Comparison of ENCODE assay signal across 8 cellular contexts in genomic region chr6:148559848-148560433, GRCh38.
A peak's percentile ranks its signal among the peaks of the same experiment; 100 is the strongest.
DNase-seq lines count a peak whose midpoint lies in the region; ATAC-seq, FAIRE-seq and TF ChIP-seq lines count a peak whose summit lies in the region.

No MANE protein-coding gene starts in this region.

- BruUV-seq in endothelial cell of umbilical vein (replicated peaks; lab: Mats Ljungman, UMichigan) = no TSS peak

- no peak for DNase-seq in AG04449 (ENCODE audit: low read depth, low spot score)
- peak; percentile 35 for DNase-seq in NCI-H748 treated with DMSO at 0.1 percent for 48 hours (lab: John Stamatoyannopoulos, UW)
- DNase-seq in activated CD8-positive, alpha-beta memory T cell treated with anti-CD3 and anti-CD28 coated beads, Interleukin-2, amount 50 U/mL, for 4 hours = peak; percentile 71
- DNase-seq in endothelial cell of umbilical vein (ENCODE audit: low read depth, low spot score) = peak; percentile 64
- peak; percentile 72 to 80 (median 76) for DNase-seq in mucosa of descending colon
- peak; percentile 63 for DNase-seq in stimulated activated CD8-positive, alpha-beta memory T cell treated with anti-CD3 and anti-CD28 coated beads, Interleukin-4, amount 100 ng/mL, for 24 hours (ENCODE audit: low read depth)

- peak overlapping the region; percentile 84 for H2AFZ ChIP-seq in endothelial cell of umbilical vein (ENCODE audit: low read depth, low read length)

- peak; percentile 78 for FAIRE-seq in endothelial cell of umbilical vein (lab: Jason Lieb, UNC)

- ATAC-seq in GM18858 (IDR thresholded peaks at IDR 0.05; ENCODE audit: unreplicated experiment) (peak; percentile 90), HG03342 (IDR thresholded peaks at IDR 0.05; ENCODE audit: unreplicated experiment) (peak; percentile 91), mucosa of descending colon (peak; percentile 94)

- POLR2A ChIA-PET in AG04449 (lab: Yijun Ruan, JAX) = no interaction called here
- POLR2A ChIA-PET in endothelial cell of umbilical vein (lab: Charles Lee) = no interaction called here

- H3K27ac ChIP-seq in endothelial cell of umbilical vein (ENCODE audit: insufficient read depth, low read depth, low read length) = no peak overlapping the region

- H3K9ac ChIP-seq in endothelial cell of umbilical vein (replicated peaks; ENCODE audit: extremely low read depth, insufficient read depth, low read length) = no peak overlapping the region

- CTCF ChIA-PET in AG04449 (lab: Yijun Ruan, JAX) = interaction anchor here (0.6 to 10.6 kb wide), 55 partner anchors 10 to 957 kb away, joined by 3 to 105 read pairs (median 4); no protein-coding TSS in a partner anchor
- CTCF ChIA-PET in endothelial cell of umbilical vein (lab: Charles Lee) = interaction anchor here (0.6 to 2.2 kb wide), 21 partner anchors 9 to 1166 kb away, joined by 3 to 28 read pairs (median 4); no protein-coding TSS in a partner anchor

- H3K4me1 ChIP-seq in endothelial cell of umbilical vein (ENCODE audit: control insufficient read depth, extremely low read depth, insufficient read depth, low read length) (no peaks in the 10 kb centered on the region), mucosa of descending colon (ENCODE audit: low read depth) (no peaks in the 10 kb centered on the region)

- dilution Hi-C loops in endothelial cell of umbilical vein (cut with MboI; ENCODE audit: extremely low pct_ligation_motif_present, low sequenced_read_pairs) = no loop called here

- H3K4me2 ChIP-seq in endothelial cell of umbilical vein (ENCODE audit: insufficient read depth, low read length) = peak overlapping the region; percentile 64

- TF ChIP-seq CTCF in AG04449 (IDR thresholded peaks at IDR 0.05; ENCODE audit: insufficient read depth, low read length, missing control alignments) (peak; percentile 98), endothelial cell of umbilical vein (IDR thresholded peaks at IDR 0.05; ENCODE audit: extremely low read depth in 1 of 2, insufficient read depth in 1 of 2, low read depth in 1 of 2, low read length in 2 of 2) (peak; percentile 96 to 99), mucosa of descending colon (IDR thresholded peaks at IDR 0.05) (peak; percentile 98)

- no peaks in the 10 kb centered on the region for H3K9me3 ChIP-seq in endothelial cell of umbilical vein (replicated peaks; ENCODE audit: control insufficient read depth, insufficient read depth, low read length)
- H3K9me3 ChIP-seq in mucosa of descending colon = no peaks in the 10 kb centered on the region

- H3K9me1 ChIP-seq in endothelial cell of umbilical vein (replicated peaks; ENCODE audit: control insufficient read depth, extremely low read depth, insufficient read depth, low read length) = no peaks in the 10 kb centered on the region

- no peaks in the 10 kb centered on the region for H4K20me1 ChIP-seq in endothelial cell of umbilical vein (replicated peaks; ENCODE audit: control insufficient read depth, extremely low read depth, insufficient read depth, low read length)

- no peaks in the 10 kb centered on the region for H3K27me3 ChIP-seq in endothelial cell of umbilical vein (ENCODE audit: control insufficient read depth in 2 of 2, insufficient read depth in 2 of 2, low read length in 2 of 2)

- H3K4me3 ChIP-seq in AG04449 (ENCODE audit: low read depth, low read length) (peak overlapping the region; percentile 59), endothelial cell of umbilical vein (replicated peaks in 1 of 3; ENCODE audit: insufficient read depth in 1 of 3, low read depth in 1 of 3, low read length in 3 of 3) (peak overlapping the region in 2 of 3 experiments; percentile 36 to 41), mucosa of descending colon (no peak overlapping the region)

- H3K36me3 ChIP-seq in endothelial cell of umbilical vein (ENCODE audit: control insufficient read depth in 2 of 2, extremely low read depth in 1 of 2, insufficient read depth in 2 of 2, low read length in 2 of 2) (no peaks in the 10 kb centered on the region), mucosa of descending colon (ENCODE audit: low read depth) (no peaks in the 10 kb centered on the region)

- intact Hi-C loops in endothelial cell of umbilical vein (cut with micrococcal nuclease) = loop anchor here (1.0 to 5.0 kb wide), 5 partner anchors 18 to 467 kb away; no protein-coding TSS in a partner anchor
- intact Hi-C loops in mucosa of descending colon (cut with DNase I, micrococcal nuclease) = no loop called here

- TF ChIP-seq POLR2A in endothelial cell of umbilical vein (IDR thresholded peaks at IDR 0.05; ENCODE audit: low read depth, low read length) = no peak

- no peaks in the 10 kb centered on the region for H3K79me2 ChIP-seq in endothelial cell of umbilical vein (ENCODE audit: control insufficient read depth, insufficient read depth, low read length)

TF ChIP-seq in endothelial cell of umbilical vein, 7 proteins besides CTCF, POLR2A, EP300 and RAD21:
- no peak for TF ChIP-seq MYC (IDR thresholded peaks at IDR 0.05; ENCODE audit: low read depth, low read length)
- peak; percentile 21 for TF ChIP-seq MAX (IDR thresholded peaks at IDR 0.05; ENCODE audit: insufficient read depth, insufficient read length)
